Comparison of ENCODE assay signal across 1 cellular context in the genomic region with DNA sequence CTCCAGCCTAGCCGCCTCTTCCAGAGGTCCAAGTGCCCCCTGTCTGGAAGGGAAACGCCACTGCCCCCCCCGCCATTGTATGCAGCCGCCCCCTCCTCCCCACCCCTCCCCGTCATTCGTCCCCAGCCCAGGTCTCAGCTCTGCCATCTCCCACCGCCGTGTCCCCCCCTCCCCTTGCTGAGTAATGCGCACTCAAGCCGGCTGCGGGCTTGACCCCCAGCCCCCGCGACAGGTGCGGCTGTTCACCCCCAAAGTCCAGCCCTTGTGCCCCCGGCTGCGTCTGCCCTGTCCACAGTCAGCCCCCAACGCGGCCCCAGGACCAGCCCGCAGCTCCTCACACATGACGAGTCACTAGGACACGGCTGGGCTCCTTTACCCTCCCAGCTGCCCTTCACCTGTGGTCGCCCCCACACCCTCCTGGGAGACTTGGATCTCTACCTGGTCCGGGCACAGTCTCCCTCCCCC.
TF ChIP-seq lines count a peak whose summit lies in the region.

No MANE protein-coding gene starts in this region.

TF ChIP-seq in IMR-90, 13 proteins besides CTCF, POLR2A, EP300 and RAD21 (continued from another document):
- TF ChIP-seq MAFK (IDR thresholded peaks at IDR 0.05; ENCODE audit: low read depth, low read length) (no peak), MXI1 (IDR thresholded peaks at IDR 0.05; ENCODE audit: borderline replicate concordance, low read depth, low read length) (no peak), NFE2L2 (IDR thresholded peaks at IDR 0.05; ENCODE audit: low read depth, low read length) (no peak)
